In genomic region chr9:37784640-37785483, GRCh38 we compare ENCODE assay signal across 8 cellular contexts. TPM values are rescaled to one million over a fixed set of nuclear protein-coding genes. Genes with fewer than 3 reads are reported as not detected.
DNase-seq lines count a peak whose midpoint lies in the region; ATAC-seq and TF ChIP-seq lines count a peak whose summit lies in the region.

Gene EXOSC3, minus strand, starts transcription at chr9:37785064. Its CDS starts 20 bp downstream, at chr9:37785044.

- H3K4me3 Mint-ChIP-seq in activated T-cell treated with anti-CD3 and anti-CD28 coated beads, Interleukin-2, amount 50 U/mL, for 24 hours: peak within 1 kb of the TSS; percentile 100
- H3K4me3 Mint-ChIP-seq in stimulated activated effector memory CD8-positive, alpha-beta T cell treated with anti-CD3 and anti-CD28 coated beads, Interleukin-12 subunit alpha, Interleukin-12 subunit beta, amount 100 ng/mL, for 72 hours: peak within 1 kb of the TSS; percentile 99

- peaks cover 52% of the 10 kb centered on the region for H3K36me3 Mint-ChIP-seq in activated T-cell treated with anti-CD3 and anti-CD28 coated beads, Interleukin-2, amount 50 U/mL, for 24 hours (ENCODE audit: low read depth)
- H3K36me3 Mint-ChIP-seq in stimulated activated effector memory CD8-positive, alpha-beta T cell treated with anti-CD3 and anti-CD28 coated beads, Interleukin-12 subunit alpha, Interleukin-12 subunit beta, amount 100 ng/mL, for 72 hours: peaks cover 53% of the 10 kb centered on the region

- no peak; the same call in 1 of the 2 replicates for TF ChIP-seq RAD21 in Ishikawa (IDR thresholded peaks at IDR 0.05; ENCODE audit: low read depth)

- DNase-seq in DMS53 (lab: John Stamatoyannopoulos, UW) (peak; percentile 94), PC-9 (peak; percentile 80), esophagus muscularis mucosa (ENCODE audit: extremely low spot score) (peak; percentile 97), myocyte (ENCODE audit: low read depth) (peak; percentile 95)
- peak; percentile 91 for DNase-seq in activated T-cell treated with anti-CD3 and anti-CD28 coated beads, Interleukin-2, amount 50 U/mL, for 24 hours
- DNase-seq in stimulated activated effector memory CD8-positive, alpha-beta T cell treated with anti-CD3 and anti-CD28 coated beads, Interleukin-12 subunit alpha, Interleukin-12 subunit beta, amount 100 ng/mL, for 72 hours (ENCODE audit: low spot score in 2 of 2): peak; percentile 75 to 95

- H3K36me3 ChIP-seq in PC-9 (ENCODE audit: low read depth): no peaks in the 10 kb centered on the region; the same call in 1 of the 2 replicates
- peaks cover 13 to 40% (median 33%) of the 10 kb centered on the region in 4 donors for H3K36me3 ChIP-seq in esophagus muscularis mucosa

- peak within 1 kb of the TSS; percentile 50; the same call in 1 of the 2 replicates for H3K27ac ChIP-seq in PC-9
- H3K27ac ChIP-seq in esophagus muscularis mucosa (replicated peaks in 1 of 4): peak within 1 kb of the TSS; percentile 84 to 89 (median 87)

- no peaks in the 10 kb centered on the region for H3K27me3 Mint-ChIP-seq in activated T-cell treated with anti-CD3 and anti-CD28 coated beads, Interleukin-2, amount 50 U/mL, for 24 hours

- intact Hi-C loops in PC-9 (cut with micrococcal nuclease; ENCODE audit: unreplicated experiment) (no loop called here), esophagus muscularis mucosa (cut with DNase I) (loop anchor here (2.0 to 10.0 kb wide), 2 partner anchors 16 to 300 kb away; partner anchors contain the start of genes DCAF10 and POLR1E)

- WGBS in esophagus muscularis mucosa: 0% methylated on average over 9 of the region's 73 CpGs

- peak within 1 kb of the TSS; percentile 98 for H3K27ac Mint-ChIP-seq in activated T-cell treated with anti-CD3 and anti-CD28 coated beads, Interleukin-2, amount 50 U/mL, for 24 hours
- H3K27ac Mint-ChIP-seq in stimulated activated effector memory CD8-positive, alpha-beta T cell treated with anti-CD3 and anti-CD28 coated beads, Interleukin-12 subunit alpha, Interleukin-12 subunit beta, amount 100 ng/mL, for 72 hours: peak within 1 kb of the TSS; percentile 99

- peaks cover 39% of the 10 kb centered on the region for H3K4me1 Mint-ChIP-seq in activated T-cell treated with anti-CD3 and anti-CD28 coated beads, Interleukin-2, amount 50 U/mL, for 24 hours (ENCODE audit: low read depth)
- H3K4me1 Mint-ChIP-seq in stimulated activated effector memory CD8-positive, alpha-beta T cell treated with anti-CD3 and anti-CD28 coated beads, Interleukin-12 subunit alpha, Interleukin-12 subunit beta, amount 100 ng/mL, for 72 hours: peaks cover 30% of the 10 kb centered on the region

- peak within 1 kb of the TSS; percentile 85 for H3K4me2 ChIP-seq in PC-9

- H3K4me1 ChIP-seq in PC-9 (replicated peaks; ENCODE audit: insufficient read depth): peaks cover 12% of the 10 kb centered on the region; the same call in 1 of the 2 replicates
- H3K4me1 ChIP-seq in esophagus muscularis mucosa: peaks cover 10 to 34% (median 26%) of the 10 kb centered on the region in 4 donors

- TF ChIP-seq CTCF in PC-9 (conservative IDR thresholded peaks at IDR 0.05) (no peak), esophagus muscularis mucosa (IDR thresholded peaks at IDR 0.05) (peak in 1 of 3 experiments; percentile 2)

- peak; percentile 91 for ATAC-seq in GM21529 (IDR thresholded peaks at IDR 0.05; ENCODE audit: unreplicated experiment)
- peak; percentile 93 for ATAC-seq in stimulated activated effector memory CD8-positive, alpha-beta T cell treated with anti-CD3 and anti-CD28 coated beads, Interleukin-12 subunit alpha, Interleukin-12 subunit beta, amount 100 ng/mL, for 72 hours

- H3K4me3 ChIP-seq in PC-9 (peak within 1 kb of the TSS; percentile 98), esophagus muscularis mucosa (peak within 1 kb of the TSS; percentile 71 to 97 (median 91))

- H3K9me3 Mint-ChIP-seq in activated T-cell treated with anti-CD3 and anti-CD28 coated beads, Interleukin-2, amount 50 U/mL, for 24 hours: no peaks in the 10 kb centered on the region
- no peaks in the 10 kb centered on the region for H3K9me3 Mint-ChIP-seq in stimulated activated effector memory CD8-positive, alpha-beta T cell treated with anti-CD3 and anti-CD28 coated beads, Interleukin-12 subunit alpha, Interleukin-12 subunit beta, amount 100 ng/mL, for 72 hours

- H2AFZ ChIP-seq in PC-9: peak within 1 kb of the TSS; percentile 99

- POLR2A ChIA-PET in PC-9 (lab: Charles Lee; ENCODE audit: unreplicated experiment): interaction anchor here (0.6 kb wide), 3 partner anchors 81 to 192 kb away, joined by 3 to 4 read pairs (median 3); partner anchors contain the start of gene TOMM5

- H3F3A ChIP-seq in PC-9 (ENCODE audit: insufficient read depth, low read depth): no peaks in the 10 kb centered on the region

- H4K20me1 ChIP-seq in PC-9 (ENCODE audit: insufficient read depth): no peaks in the 10 kb centered on the region; the same call in 1 of the 2 replicates

- BruUV-seq in PC-9 (replicated peaks; lab: Mats Ljungman, UMichigan): no TSS peak

- TF ChIP-seq POLR2A in esophagus muscularis mucosa (IDR thresholded peaks at IDR 0.05; ENCODE audit: low read depth): peak; percentile 39

- no peaks in the 10 kb centered on the region for H3K9me2 ChIP-seq in PC-9 (ENCODE audit: insufficient read depth)

- H3K27me3 ChIP-seq in PC-9 (ENCODE audit: insufficient read depth, low read depth) (no peaks in the 10 kb centered on the region), esophagus muscularis mucosa (peaks cover 0 to 9% (median 5%) of the 10 kb centered on the region in 4 donors)

- TF ChIP-seq EP300 in Ishikawa (IDR thresholded peaks at IDR 0.05; ENCODE audit: borderline replicate concordance) (no peak), esophagus muscularis mucosa (IDR thresholded peaks at IDR 0.05) (no peak)

- H3K9me3 ChIP-seq in PC-9 (ENCODE audit: insufficient read depth, low read depth) (no peaks in the 10 kb centered on the region), esophagus muscularis mucosa (no peaks in the 10 kb centered on the region)

- H3K79me2 ChIP-seq in PC-9 (ENCODE audit: low read depth): peaks cover 37% of the 10 kb centered on the region

- CTCF ChIA-PET in PC-9 (lab: Charles Lee): interaction anchor here (0.6 kb wide), 1 partner anchor 303 kb away, joined by 4 read pairs; no protein-coding TSS in a partner anchor

TF ChIP-seq in Ishikawa, 13 proteins besides CTCF, POLR2A, EP300 and RAD21:
- TF ChIP-seq TEAD4 (IDR thresholded peaks at IDR 0.05): no peak
- no peak for TF ChIP-seq FOXM1 (IDR thresholded peaks at IDR 0.05; ENCODE audit: borderline replicate concordance, low read depth)
- peak; percentile 77; the same call in 1 of the 2 replicates for TF ChIP-seq TCF12 (IDR thresholded peaks at IDR 0.05; ENCODE audit: low read depth)
- TF ChIP-seq NFIC (IDR thresholded peaks at IDR 0.05): peak; percentile 55
- peak; percentile 84 for TF ChIP-seq REST (IDR thresholded peaks at IDR 0.05; ENCODE audit: low read depth)
- peak; percentile 91 for TF ChIP-seq YY1 (IDR thresholded peaks at IDR 0.05; ENCODE audit: low read depth)
- TF ChIP-seq ZBTB7A (IDR thresholded peaks at IDR 0.05; ENCODE audit: low read depth): no peak
- peak; percentile 97 for TF ChIP-seq TAF1 (IDR thresholded peaks at IDR 0.05; ENCODE audit: low read depth)
- TF ChIP-seq CEBPB (IDR thresholded peaks at IDR 0.05): no peak
- peak; percentile 87 for TF ChIP-seq MAX (IDR thresholded peaks at IDR 0.05)
- peak; percentile 34; the same call in 1 of the 2 replicates for TF ChIP-seq EGR1 (IDR thresholded peaks at IDR 0.05)
- TF ChIP-seq USF1 (IDR thresholded peaks at IDR 0.05): peak; percentile 52
- TF ChIP-seq CREB1 (IDR thresholded peaks at IDR 0.05; ENCODE audit: low read depth): no peak
TF ChIP-seq in Ishikawa: peak in this region for 8.

RNA-seq across cellular contexts. Expression of gene EXOSC3, which starts in this region (rescaled TPM):
- total RNA-seq in PC-9 (2021) (24.7 and 40.7 TPM in 2 replicates), esophagus muscularis mucosa (10 to 100 TPM; 32.0 to 52.0 (median 43.0) TPM), myocyte (35.1 TPM in 2 replicates)
- 22.3 TPM for polyA plus RNA-seq in myocyte (2012)

Comparison
In these comparisons a context has a peak if more than half of its experiments do, and no peak if none do; other contexts are left out.
1. Peak in every context shown above with its lines: DNase-seq, ATAC-seq, H3K4me3 ChIP-seq and H3K27ac ChIP-seq.